In genomic region chr12:118120579-118121363, GRCh38 we compare ENCODE assay signal across 8 cellular contexts. TPM values are rescaled to one million over a fixed set of nuclear protein-coding genes. Genes with fewer than 3 reads are reported as not detected.
DNase-seq lines count a peak whose midpoint lies in the region; ATAC-seq and TF ChIP-seq lines count a peak whose summit lies in the region.

No MANE protein-coding gene starts in this region.

- H3K9ac ChIP-seq in colonic mucosa (ENCODE audit: low read depth in 2 of 2, low read length in 2 of 2) = peak overlapping the region in 1 of 2 donors; percentile 63

- H3K4me3 ChIP-seq in colonic mucosa = no peak overlapping the region

- no peaks in the 10 kb centered on the region for H3K4me1 ChIP-seq in colonic mucosa

- ATAC-seq in HG02678 (IDR thresholded peaks at IDR 0.05; ENCODE audit: unreplicated experiment) (peak; percentile 66), HG03378 (IDR thresholded peaks at IDR 0.05; ENCODE audit: unreplicated experiment) (no peak)

- H3K36me3 ChIP-seq in colonic mucosa = no peaks in the 10 kb centered on the region

- no peaks in the 10 kb centered on the region for H3K9me3 ChIP-seq in colonic mucosa

- intact Hi-C loops in colonic mucosa (cut with DNase I) = loop anchor here (5.0 kb wide), 1 partner anchor 257 kb away; the partner anchor contains the start of gene SUDS3

- peak; percentile 74 for TF ChIP-seq CTCF in colonic mucosa (IDR thresholded peaks at IDR 0.05)

- no peaks in the 10 kb centered on the region for H3K27me3 ChIP-seq in colonic mucosa

- DNase-seq in ELF-1 (ENCODE audit: low read depth, low spot score) (peak; percentile 90), NCI-H2227 (lab: John Stamatoyannopoulos, UW; ENCODE audit: unreplicated experiment) (peak; percentile 72), colonic mucosa (peak; percentile 88), left kidney (ENCODE audit: low read depth, low spot score) (peak; percentile 83)
- peak; percentile 53 to 60 for DNase-seq in activated CD4-positive, alpha-beta T cell treated with anti-CD3 and anti-CD28 coated beads for 24 hours (ENCODE audit: low read depth in 2 of 2)
- DNase-seq in stimulated activated CD4-positive, alpha-beta T cell treated with anti-CD3 and anti-CD28 coated beads, Interleukin-4, amount 100 ng/mL, for 48 hours (ENCODE audit: low read depth in 2 of 2) = peak; percentile 53 to 65

- no peak overlapping the region for H3K27ac ChIP-seq in colonic mucosa

RNA-seq across cellular contexts. Expression of gene PEBP1, which starts 15.2 kb away (rescaled TPM):
- total RNA-seq in colonic mucosa = 100 to 1,000 TPM; 211 to 215 TPM

RNA-seq across cellular contexts. Expression of gene VSIG10, which starts 17.0 kb away (rescaled TPM):
- total RNA-seq in colonic mucosa = 10 to 100 TPM; 60.0 to 69.0 TPM

RNA-seq across cellular contexts. Expression of gene WSB2, which starts 59.8 kb away (rescaled TPM):
- total RNA-seq in colonic mucosa = 100 to 1,000 TPM in 1 of 2 donors, 10 to 100 TPM in 1; 99.1 to 120 TPM
